ENCODE assay signal across 11 cellular contexts in the genomic region with DNA sequence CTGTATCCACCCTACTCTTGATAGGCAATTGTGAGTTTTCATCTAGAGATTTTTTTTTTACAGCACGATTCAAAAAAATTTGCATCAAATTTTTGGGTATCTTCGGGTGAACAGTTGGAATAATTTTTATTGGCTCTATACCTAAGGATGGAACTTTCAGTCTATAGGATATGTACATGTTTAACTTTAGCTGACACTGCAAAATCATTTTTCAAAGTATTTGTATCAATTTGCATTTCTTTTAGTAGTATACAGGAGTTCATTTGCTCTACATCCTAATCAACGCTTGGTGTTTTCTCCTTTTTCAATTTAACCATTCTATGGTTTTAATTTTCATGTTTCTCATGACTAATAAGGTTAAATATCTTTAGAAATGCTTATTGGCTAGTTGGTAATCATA. TPM values are rescaled to one million over a fixed set of nuclear protein-coding genes. Genes with fewer than 3 reads are reported as not detected.
"Had no signal": no experiment of that assay in that cellular context is flagged by ENCODE, and none has a peak within 500 bp of the region (broad histone marks: within the 10 kb centered on the region; RNA-seq: fewer than 3 reads in every experiment).

No MANE protein-coding gene starts in this region.

- FAIRE-seq: HTR-8/SVneo had no signal

- ATAC-seq: GM23338, HCT116 had no signal

- H3K4me2 ChIP-seq: GM23338, KMS-11 had no signal

- H3K9ac ChIP-seq: KMS-11 had no signal

- H3K36me3 ChIP-seq: HAP-1 had no signal

- H3K27ac ChIP-seq: KMS-11 had no signal

- H3K4me3 ChIP-seq: GM23338, HAP-1 had no signal

- H2AFZ ChIP-seq: GM23338 had no signal

- DNase-seq: H7, HFFc6, Karpas-422, KBM-7 had no signal

- H3K4me1 ChIP-seq: HAP-1 had no signal

- H3K9me3 ChIP-seq: HAP-1 had no signal

RNA-seq across cellular contexts. Expression of a gene that starts 11.7 kb away (rescaled TPM):
- total RNA-seq: H4, H7, HFFc6, LHCN-M2 had no signal
- polyA plus RNA-seq: GM23338 had no signal
